ENCODE assay signal across 19 cellular contexts in the genomic region with DNA sequence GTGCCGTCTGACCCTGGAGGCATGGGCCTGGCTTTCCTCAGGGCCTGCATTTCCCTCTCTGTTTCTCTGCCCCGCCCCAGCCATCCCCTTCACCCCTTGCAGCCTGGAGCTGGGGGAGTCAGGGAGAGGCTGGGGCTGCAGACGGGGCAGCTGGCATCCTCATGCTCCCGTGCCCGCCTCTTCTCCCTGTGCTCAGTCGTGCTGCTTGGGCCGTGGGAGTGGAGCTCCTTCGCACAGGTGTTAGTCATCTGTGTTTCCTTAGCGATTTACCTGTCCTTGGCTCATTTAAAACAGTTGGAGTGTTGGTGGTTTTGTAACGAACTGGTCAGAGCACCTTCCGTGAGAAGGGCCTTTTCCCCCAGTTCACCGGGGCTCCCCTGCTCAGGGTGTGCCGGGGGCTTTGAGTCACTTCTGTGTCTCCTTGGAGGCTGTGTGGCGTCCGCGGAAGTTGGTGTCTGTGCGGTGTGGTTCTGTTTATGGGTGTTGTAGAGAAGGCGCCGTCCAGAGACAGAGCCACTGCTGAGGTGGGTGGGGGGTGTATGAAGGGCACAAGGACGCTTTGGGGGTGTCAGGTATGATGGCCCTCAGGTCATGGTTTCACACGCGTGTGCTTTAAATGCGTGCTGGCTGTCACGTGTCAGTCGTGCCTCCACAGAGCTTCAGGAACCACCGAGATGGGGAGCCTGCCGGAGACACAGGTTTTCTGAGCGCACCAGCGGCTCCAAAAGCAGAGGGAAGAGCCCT. TPM values are rescaled to one million over a fixed set of nuclear protein-coding genes. Genes with fewer than 3 reads are reported as not detected.
A peak's percentile ranks its signal among the peaks of the same experiment; 100 is the strongest.
DNase-seq lines count a peak whose midpoint lies in the region; ATAC-seq, FAIRE-seq and TF ChIP-seq lines count a peak whose summit lies in the region.
"Had no signal": no experiment of that assay in that cellular context is flagged by ENCODE, and none has a peak within 500 bp of the region (broad histone marks: within the 10 kb centered on the region; RNA-seq: fewer than 3 reads in every experiment).

No MANE protein-coding gene starts in this region.

- H3K4me2 ChIP-seq in GM23338 (no peak overlapping the region), PC-3 (ENCODE audit: low read length) (no peak overlapping the region)

- H3K27me3 Mint-ChIP-seq in GM23338 (ENCODE audit: insufficient read depth, low read depth, poor library complexity) (peaks cover 7% of the 10 kb centered on the region), neural crest cell (ENCODE audit: low read depth) (no peaks in the 10 kb centered on the region)
- H3K27me3 Mint-ChIP-seq: CD4-positive, CD25-positive, alpha-beta regulatory T cell had no signal

- CTCF ChIA-PET in PC-3 (lab: Charles Lee): no interaction called here

- H3K79me2 ChIP-seq in GM23338 (replicated peaks; ENCODE audit: insufficient read depth) (peaks cover 13% of the 10 kb centered on the region; the same call in 1 of the 2 replicates), PC-3 (ENCODE audit: low read length) (no peaks in the 10 kb centered on the region)

- no peak for FAIRE-seq in GM12892 (lab: Jason Lieb, UNC)

- H3K4me3 ChIP-seq in GM23338 (no peak overlapping the region), PC-3 (ENCODE audit: low read length) (no peak overlapping the region)
- H3K4me3 ChIP-seq: Peyer's patch had no signal

- DNase-seq in GM23338 (ENCODE audit: low spot score) (no peak), PC-3 (peak; percentile 8), caudate nucleus (lab: John Stamatoyannopoulos, UW) (peak in 33 of 61 donors; percentile 19 to 83 (median 46)), neural crest cell (ENCODE audit: low read depth, low spot score) (no peak), GM12892 (ENCODE audit: insufficient read length) (no peak), activated gamma-delta T cell (lab: John Stamatoyannopoulos, UW) (no peak), occipital lobe (lab: John Stamatoyannopoulos, UW) (no peak)
- no peak for DNase-seq in stimulated activated naive CD4-positive, alpha-beta T cell treated with Interleukin-2 at 50 U/mL for 16 hours (lab: John Stamatoyannopoulos, UW)
- DNase-seq: CD4-positive, CD25-positive, alpha-beta regulatory T cell; GOT3; Karpas-422; NCI-H1694; NCI-H2081 treated with DMSO at 0.1 percent for 48 hours; NCI-H2227 treated with DMSO at 0.1 percent for 48 hours; NCI-H510A; NCI-H748 treated with DMSO at 0.1 percent for 48 hours; Peyer's patch had no signal

- POLR2A ChIA-PET in PC-3 (lab: Charles Lee; ENCODE audit: unreplicated experiment): no interaction called here

- intact Hi-C loops in PC-3 (cut with micrococcal nuclease): no loop called here

- H3K9ac ChIP-seq in PC-3 (ENCODE audit: low read length): no peak overlapping the region

- BruUV-seq in PC-3 (replicated peaks; lab: Mats Ljungman, UMichigan): no TSS peak

- H3F3A ChIP-seq in GM23338 (replicated peaks; ENCODE audit: low read depth) (no peaks in the 10 kb centered on the region), PC-3 (ENCODE audit: low read length, unreplicated experiment) (no peaks in the 10 kb centered on the region)

- H3K4me3 Mint-ChIP-seq in GM23338: no peak overlapping the region
- no peak overlapping the region for H3K4me3 Mint-ChIP-seq in neural crest cell
- H3K4me3 Mint-ChIP-seq: CD4-positive, CD25-positive, alpha-beta regulatory T cell had no signal

- no peaks in the 10 kb centered on the region for H3K9me3 ChIP-seq in PC-3 (ENCODE audit: low read length)
- H3K9me3 ChIP-seq: Peyer's patch had no signal

- H3K27ac Mint-ChIP-seq in GM23338: peak overlapping the region; percentile 65; the same call in 1 of the 2 replicates
- peak overlapping the region; percentile 57 for H3K27ac Mint-ChIP-seq in neural crest cell (ENCODE audit: unreplicated experiment)
- H3K27ac Mint-ChIP-seq: CD4-positive, CD25-positive, alpha-beta regulatory T cell had no signal

- no peaks in the 10 kb centered on the region; the same call in none of the 2 replicates for H4K20me1 ChIP-seq in GM23338 (replicated peaks; ENCODE audit: insufficient read depth)
- no peaks in the 10 kb centered on the region for H4K20me1 ChIP-seq in PC-3 (ENCODE audit: low read length)

- H3K4me1 ChIP-seq in GM23338 (ENCODE audit: insufficient read depth) (no peaks in the 10 kb centered on the region), PC-3 (ENCODE audit: insufficient read depth, low read length) (no peaks in the 10 kb centered on the region)
- H3K4me1 ChIP-seq: Peyer's patch had no signal

- no peaks in the 10 kb centered on the region for H3K36me3 ChIP-seq in GM23338 (ENCODE audit: insufficient read depth)
- no peaks in the 10 kb centered on the region for H3K36me3 ChIP-seq in PC-3 (ENCODE audit: low read depth, low read length)
- H3K36me3 ChIP-seq: Peyer's patch had no signal

- no peak overlapping the region for H3K27ac ChIP-seq in GM23338 (ENCODE audit: low read depth)
- H3K27ac ChIP-seq in PC-3 (ENCODE audit: low read length): no peak overlapping the region
- peak overlapping the region; percentile 36 for H3K27ac ChIP-seq in caudate nucleus (ENCODE audit: low read depth, low read length)
- H3K27ac ChIP-seq: Peyer's patch had no signal

- H3K36me3 Mint-ChIP-seq in GM23338 (ENCODE audit: low read depth) (peaks cover 9% of the 10 kb centered on the region), neural crest cell (ENCODE audit: low read depth) (peaks cover 2% of the 10 kb centered on the region)
- H3K36me3 Mint-ChIP-seq: CD4-positive, CD25-positive, alpha-beta regulatory T cell had no signal

- H2AFZ ChIP-seq in GM23338 (no peak overlapping the region), PC-3 (ENCODE audit: low read length) (no peak overlapping the region)

- H3K9me2 ChIP-seq in GM23338 (ENCODE audit: insufficient read depth): no peaks in the 10 kb centered on the region
- H3K9me2 ChIP-seq in PC-3 (replicated peaks; ENCODE audit: low read length): no peaks in the 10 kb centered on the region

- H3K9me3 Mint-ChIP-seq in GM23338: peaks cover 6% of the 10 kb centered on the region
- H3K9me3 Mint-ChIP-seq in neural crest cell: no peaks in the 10 kb centered on the region
- H3K9me3 Mint-ChIP-seq: CD4-positive, CD25-positive, alpha-beta regulatory T cell had no signal

- H3K27me3 ChIP-seq in GM23338 (ENCODE audit: insufficient read depth): no peaks in the 10 kb centered on the region
- H3K27me3 ChIP-seq in PC-3 (ENCODE audit: low read length): no peaks in the 10 kb centered on the region
- H3K27me3 ChIP-seq: Peyer's patch had no signal

- no peak for TF ChIP-seq POLR2A in GM12892 (IDR thresholded peaks at IDR 0.05; ENCODE audit: low read depth, low read length)

- ATAC-seq in GM23338 (no peak), PC-3 (peak; percentile 56)
- ATAC-seq: HCT116 had no signal

- TF ChIP-seq CTCF in GM23338 (conservative IDR thresholded peaks at IDR 0.05; ENCODE audit: low read depth in 2 of 2) (no peak), PC-3 (conservative IDR thresholded peaks at IDR 0.05; ENCODE audit: low read depth, low read length) (no peak), neural crest cell (conservative IDR thresholded peaks at IDR 0.05) (no peak)

- H3K4me1 Mint-ChIP-seq in GM23338 (no peaks in the 10 kb centered on the region), neural crest cell (peaks cover 13% of the 10 kb centered on the region)
- H3K4me1 Mint-ChIP-seq: CD4-positive, CD25-positive, alpha-beta regulatory T cell had no signal

TF ChIP-seq in GM23338, 12 proteins besides CTCF, POLR2A, EP300 and RAD21 (continues in another document):
- no peak for TF ChIP-seq ZNF331 (CRISPR knock-in tag; IDR thresholded peaks at IDR 0.05; ENCODE audit: low read depth)
- no peak for TF ChIP-seq POLR2AphosphoS5 (IDR thresholded peaks at IDR 0.05; ENCODE audit: low read depth)
- TF ChIP-seq NANOG (IDR thresholded peaks at IDR 0.05; ENCODE audit: borderline replicate concordance): no peak
- TF ChIP-seq, protein P1, sequence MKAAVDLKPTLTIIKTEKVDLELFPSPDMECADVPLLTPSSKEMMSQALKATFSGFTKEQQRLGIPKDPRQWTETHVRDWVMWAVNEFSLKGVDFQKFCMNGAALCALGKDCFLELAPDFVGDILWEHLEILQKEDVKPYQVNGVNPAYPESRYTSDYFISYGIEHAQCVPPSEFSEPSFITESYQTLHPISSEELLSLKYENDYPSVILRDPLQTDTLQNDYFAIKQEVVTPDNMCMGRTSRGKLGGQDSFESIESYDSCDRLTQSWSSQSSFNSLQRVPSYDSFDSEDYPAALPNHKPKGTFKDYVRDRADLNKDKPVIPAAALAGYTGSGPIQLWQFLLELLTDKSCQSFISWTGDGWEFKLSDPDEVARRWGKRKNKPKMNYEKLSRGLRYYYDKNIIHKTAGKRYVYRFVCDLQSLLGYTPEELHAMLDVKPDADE (IDR thresholded peaks at IDR 0.05): no peak
- TF ChIP-seq STAT1 (IDR thresholded peaks at IDR 0.05; ENCODE audit: unreplicated experiment): no peak
- no peak for TF ChIP-seq CREB1 (CRISPR knock-in tag; IDR thresholded peaks at IDR 0.05; ENCODE audit: low read depth)
- no peak for TF ChIP-seq EZH2phosphoT487 (IDR thresholded peaks at IDR 0.05; ENCODE audit: unreplicated experiment)
- no peak for TF ChIP-seq EZH2 (IDR thresholded peaks at IDR 0.05; ENCODE audit: low read depth, unreplicated experiment)
- TF ChIP-seq ZNF114 (CRISPR knock-in tag; IDR thresholded peaks at IDR 0.05): no peak
- TF ChIP-seq JUNB (IDR thresholded peaks at IDR 0.05; ENCODE audit: unreplicated experiment): no peak

RNA-seq across cellular contexts. Expression of a gene that starts 19.5 kb away (rescaled TPM):
- total RNA-seq in GM23338 (2014; rRNA removed; shearing (Covaris generic)): 15.0 and 20.3 TPM in 2 replicates
- 7.2 and 10.1 TPM in 2 replicates for polyA plus RNA-seq in GM23338 (2016; fragmentation: Nextera tagmentation; extraction: Ambion mirVana)
- 1.2 and 2.8 TPM in 2 replicates for total RNA-seq in PC-3 (2014; rRNA removed)
- 59.9 and 72.5 TPM in 2 replicates for total RNA-seq in neural crest cell
- not detected for polyA plus RNA-seq in GM12892 (2012; ENCODE audit: missing spikeins)
- 32.8 TPM for total RNA-seq in occipital lobe
- total RNA-seq: M059J had no signal

Comparison
In these comparisons a context has a peak if more than half of its experiments do, and no peak if none do; other contexts are left out.
1. DNase-seq: peak in PC-3 (single experiment) and caudate nucleus (33 of 61); none in GM23338 (single experiment), neural crest cell (single experiment), stimulated activated naive CD4-positive, alpha-beta T cell treated with Interleukin-2 at 50 U/mL for 16 hours (single experiment), GM12892 (single experiment), activated gamma-delta T cell (single experiment) and occipital lobe (single experiment).